1 cellular context compared by ENCODE assay signal in the genomic region with DNA sequence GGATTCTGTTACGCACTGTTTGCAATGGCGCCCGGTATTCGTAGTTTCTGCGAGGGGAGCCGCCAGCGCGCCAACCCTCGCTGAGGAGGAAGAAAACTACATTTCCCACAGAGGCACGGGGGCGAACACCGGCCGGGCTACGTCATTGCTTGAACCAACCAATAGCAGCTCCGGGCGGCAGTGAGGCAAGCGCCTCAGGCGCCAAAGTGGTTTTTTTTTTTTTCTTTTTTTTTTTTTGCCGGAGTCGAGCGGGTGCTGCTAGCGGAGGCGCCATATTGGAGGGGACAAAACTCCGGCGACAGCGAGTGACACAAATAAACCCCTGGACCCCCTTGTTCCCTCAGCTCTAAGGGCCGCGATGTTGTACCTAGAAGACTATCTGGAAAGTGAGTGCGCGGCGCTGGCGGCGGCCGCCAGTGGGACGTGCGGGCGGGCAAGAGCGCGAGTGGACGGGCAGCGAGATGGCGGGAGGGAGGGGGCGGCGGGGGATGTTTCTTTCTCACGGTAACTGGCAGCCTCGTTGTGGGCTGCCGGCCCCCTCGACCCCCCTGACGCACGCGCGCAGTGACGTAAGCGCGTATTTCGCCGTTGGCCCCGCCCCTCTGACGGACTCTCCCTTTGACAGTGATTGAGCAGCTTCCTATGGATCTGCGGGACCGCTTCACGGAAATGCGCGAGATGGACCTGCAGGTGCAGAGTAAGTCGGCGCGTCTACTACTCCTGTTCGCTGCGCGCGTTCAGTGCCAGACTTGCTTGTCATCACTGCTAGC.
TF ChIP-seq lines count a peak whose summit lies in the region.

A gene with protein sequence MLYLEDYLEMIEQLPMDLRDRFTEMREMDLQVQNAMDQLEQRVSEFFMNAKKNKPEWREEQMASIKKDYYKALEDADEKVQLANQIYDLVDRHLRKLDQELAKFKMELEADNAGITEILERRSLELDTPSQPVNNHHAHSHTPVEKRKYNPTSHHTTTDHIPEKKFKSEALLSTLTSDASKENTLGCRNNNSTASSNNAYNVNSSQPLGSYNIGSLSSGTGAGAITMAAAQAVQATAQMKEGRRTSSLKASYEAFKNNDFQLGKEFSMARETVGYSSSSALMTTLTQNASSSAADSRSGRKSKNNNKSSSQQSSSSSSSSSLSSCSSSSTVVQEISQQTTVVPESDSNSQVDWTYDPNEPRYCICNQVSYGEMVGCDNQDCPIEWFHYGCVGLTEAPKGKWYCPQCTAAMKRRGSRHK (plus strand): TSS at position 239 of the 770 bp plus-strand sequence. CDS start 120 bp downstream, at position 359.

TF ChIP-seq in GM12878, 131 proteins besides CTCF, POLR2A, EP300 and RAD21 (continued from another document and continues in another):
- TF ChIP-seq, protein P1, sequence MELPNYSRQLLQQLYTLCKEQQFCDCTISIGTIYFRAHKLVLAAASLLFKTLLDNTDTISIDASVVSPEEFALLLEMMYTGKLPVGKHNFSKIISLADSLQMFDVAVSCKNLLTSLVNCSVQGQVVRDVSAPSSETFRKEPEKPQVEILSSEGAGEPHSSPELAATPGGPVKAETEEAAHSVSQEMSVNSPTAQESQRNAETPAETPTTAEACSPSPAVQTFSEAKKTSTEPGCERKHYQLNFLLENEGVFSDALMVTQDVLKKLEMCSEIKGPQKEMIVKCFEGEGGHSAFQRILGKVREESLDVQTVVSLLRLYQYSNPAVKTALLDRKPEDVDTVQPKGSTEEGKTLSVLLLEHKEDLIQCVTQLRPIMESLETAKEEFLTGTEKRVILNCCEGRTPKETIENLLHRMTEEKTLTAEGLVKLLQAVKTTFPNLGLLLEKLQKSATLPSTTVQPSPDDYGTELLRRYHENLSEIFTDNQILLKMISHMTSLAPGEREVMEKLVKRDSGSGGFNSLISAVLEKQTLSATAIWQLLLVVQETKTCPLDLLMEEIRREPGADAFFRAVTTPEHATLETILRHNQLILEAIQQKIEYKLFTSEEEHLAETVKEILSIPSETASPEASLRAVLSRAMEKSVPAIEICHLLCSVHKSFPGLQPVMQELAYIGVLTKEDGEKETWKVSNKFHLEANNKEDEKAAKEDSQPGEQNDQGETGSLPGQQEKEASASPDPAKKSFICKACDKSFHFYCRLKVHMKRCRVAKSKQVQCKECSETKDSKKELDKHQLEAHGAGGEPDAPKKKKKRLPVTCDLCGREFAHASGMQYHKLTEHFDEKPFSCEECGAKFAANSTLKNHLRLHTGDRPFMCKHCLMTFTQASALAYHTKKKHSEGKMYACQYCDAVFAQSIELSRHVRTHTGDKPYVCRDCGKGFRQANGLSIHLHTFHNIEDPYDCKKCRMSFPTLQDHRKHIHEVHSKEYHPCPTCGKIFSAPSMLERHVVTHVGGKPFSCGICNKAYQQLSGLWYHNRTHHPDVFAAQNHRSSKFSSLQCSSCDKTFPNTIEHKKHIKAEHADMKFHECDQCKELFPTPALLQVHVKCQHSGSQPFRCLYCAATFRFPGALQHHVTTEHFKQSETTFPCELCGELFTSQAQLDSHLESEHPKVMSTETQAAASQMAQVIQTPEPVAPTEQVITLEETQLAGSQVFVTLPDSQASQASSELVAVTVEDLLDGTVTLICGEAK (IDR thresholded peaks at IDR 0.05; ENCODE audit: borderline replicate concordance) = peak; percentile 51; the same call in 1 of the 2 replicates
- TF ChIP-seq HDAC6 (IDR thresholded peaks at IDR 0.05; ENCODE audit: unreplicated experiment) (no peak), NFYA (IDR thresholded peaks at IDR 0.05; ENCODE audit: borderline replicate concordance, low read depth, low read length) (no peak), BCL11A (IDR thresholded peaks at IDR 0.05; ENCODE audit: low read depth, low read length) (no peak), CREM (IDR thresholded peaks at IDR 0.05; ENCODE audit: low read depth) (peak; percentile 98), SMAD5 (IDR thresholded peaks at IDR 0.05; ENCODE audit: low read depth) (0 out of 2 replicates have a peak, but pooled peaks have one; percentile 66), MEF2B (IDR thresholded peaks at IDR 0.05; ENCODE audit: partially characterized antibody, poor library complexity, severe bottlenecking) (no peak), RCOR1 (conservative IDR thresholded peaks at IDR 0.05; ENCODE audit: low read depth, low read length) (no peak; the same call in 1 of the 2 replicates), ZBED1 (IDR thresholded peaks at IDR 0.05; ENCODE audit: borderline replicate concordance) (no peak), HDAC2 (IDR thresholded peaks at IDR 0.05) (no peak), RUNX3 (IDR thresholded peaks at IDR 0.05; ENCODE audit: low read length) (no peak; the same call in none of the 2 replicates), RELA (IDR thresholded peaks at IDR 0.05; ENCODE audit: borderline replicate concordance, partially characterized antibody) (no peak), CEBPB (IDR thresholded peaks at IDR 0.05; ENCODE audit: borderline replicate concordance in 1 of 2, low read depth in 2 of 2, low read length in 2 of 2) (no peak), BMI1 (IDR thresholded peaks at IDR 0.05; ENCODE audit: borderline replicate concordance) (no peak), NR2C2 (IDR thresholded peaks at IDR 0.05; ENCODE audit: borderline replicate concordance, control insufficient read depth, insufficient read length, low read depth) (no peak), EGR1 (IDR thresholded peaks at IDR 0.05; ENCODE audit: borderline replicate concordance in 1 of 2, low read depth in 2 of 2, low read length in 2 of 2) (peak; percentile 75 to 100), CBX5 (IDR thresholded peaks at IDR 0.05; ENCODE audit: low read depth) (0 out of 2 replicates have a peak, but pooled peaks have one; percentile 15), BHLHE40 (IDR thresholded peaks at IDR 0.05; ENCODE audit: borderline replicate concordance in 1 of 2, low read depth in 2 of 2, low read length in 1 of 2) (peak; percentile 64 to 75), ZZZ3 (IDR thresholded peaks at IDR 0.05; ENCODE audit: control insufficient read depth, insufficient read length, low read depth) (no peak)
- TF ChIP-seq, protein P2, sequence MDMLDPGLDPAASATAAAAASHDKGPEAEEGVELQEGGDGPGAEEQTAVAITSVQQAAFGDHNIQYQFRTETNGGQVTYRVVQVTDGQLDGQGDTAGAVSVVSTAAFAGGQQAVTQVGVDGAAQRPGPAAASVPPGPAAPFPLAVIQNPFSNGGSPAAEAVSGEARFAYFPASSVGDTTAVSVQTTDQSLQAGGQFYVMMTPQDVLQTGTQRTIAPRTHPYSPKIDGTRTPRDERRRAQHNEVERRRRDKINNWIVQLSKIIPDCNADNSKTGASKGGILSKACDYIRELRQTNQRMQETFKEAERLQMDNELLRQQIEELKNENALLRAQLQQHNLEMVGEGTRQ (IDR thresholded peaks at IDR 0.05; ENCODE audit: borderline replicate concordance, low read depth, low read length) = no peak
- TF ChIP-seq, protein P3, sequence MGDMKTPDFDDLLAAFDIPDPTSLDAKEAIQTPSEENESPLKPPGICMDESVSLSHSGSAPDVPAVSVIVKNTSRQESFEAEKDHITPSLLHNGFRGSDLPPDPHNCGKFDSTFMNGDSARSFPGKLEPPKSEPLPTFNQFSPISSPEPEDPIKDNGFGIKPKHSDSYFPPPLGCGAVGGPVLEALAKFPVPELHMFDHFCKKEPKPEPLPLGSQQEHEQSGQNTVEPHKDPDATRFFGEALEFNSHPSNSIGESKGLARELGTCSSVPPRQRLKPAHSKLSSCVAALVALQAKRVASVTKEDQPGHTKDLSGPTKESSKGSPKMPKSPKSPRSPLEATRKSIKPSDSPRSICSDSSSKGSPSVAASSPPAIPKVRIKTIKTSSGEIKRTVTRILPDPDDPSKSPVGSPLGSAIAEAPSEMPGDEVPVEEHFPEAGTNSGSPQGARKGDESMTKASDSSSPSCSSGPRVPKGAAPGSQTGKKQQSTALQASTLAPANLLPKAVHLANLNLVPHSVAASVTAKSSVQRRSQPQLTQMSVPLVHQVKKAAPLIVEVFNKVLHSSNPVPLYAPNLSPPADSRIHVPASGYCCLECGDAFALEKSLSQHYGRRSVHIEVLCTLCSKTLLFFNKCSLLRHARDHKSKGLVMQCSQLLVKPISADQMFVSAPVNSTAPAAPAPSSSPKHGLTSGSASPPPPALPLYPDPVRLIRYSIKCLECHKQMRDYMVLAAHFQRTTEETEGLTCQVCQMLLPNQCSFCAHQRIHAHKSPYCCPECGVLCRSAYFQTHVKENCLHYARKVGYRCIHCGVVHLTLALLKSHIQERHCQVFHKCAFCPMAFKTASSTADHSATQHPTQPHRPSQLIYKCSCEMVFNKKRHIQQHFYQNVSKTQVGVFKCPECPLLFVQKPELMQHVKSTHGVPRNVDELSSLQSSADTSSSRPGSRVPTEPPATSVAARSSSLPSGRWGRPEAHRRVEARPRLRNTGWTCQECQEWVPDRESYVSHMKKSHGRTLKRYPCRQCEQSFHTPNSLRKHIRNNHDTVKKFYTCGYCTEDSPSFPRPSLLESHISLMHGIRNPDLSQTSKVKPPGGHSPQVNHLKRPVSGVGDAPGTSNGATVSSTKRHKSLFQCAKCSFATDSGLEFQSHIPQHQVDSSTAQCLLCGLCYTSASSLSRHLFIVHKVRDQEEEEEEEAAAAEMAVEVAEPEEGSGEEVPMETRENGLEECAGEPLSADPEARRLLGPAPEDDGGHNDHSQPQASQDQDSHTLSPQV (IDR thresholded peaks at IDR 0.05) = no peak
- TF ChIP-seq, protein P4, sequence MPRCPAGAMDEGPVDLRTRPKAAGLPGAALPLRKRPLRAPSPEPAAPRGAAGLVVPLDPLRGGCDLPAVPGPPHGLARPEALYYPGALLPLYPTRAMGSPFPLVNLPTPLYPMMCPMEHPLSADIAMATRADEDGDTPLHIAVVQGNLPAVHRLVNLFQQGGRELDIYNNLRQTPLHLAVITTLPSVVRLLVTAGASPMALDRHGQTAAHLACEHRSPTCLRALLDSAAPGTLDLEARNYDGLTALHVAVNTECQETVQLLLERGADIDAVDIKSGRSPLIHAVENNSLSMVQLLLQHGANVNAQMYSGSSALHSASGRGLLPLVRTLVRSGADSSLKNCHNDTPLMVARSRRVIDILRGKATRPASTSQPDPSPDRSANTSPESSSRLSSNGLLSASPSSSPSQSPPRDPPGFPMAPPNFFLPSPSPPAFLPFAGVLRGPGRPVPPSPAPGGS (IDR thresholded peaks at IDR 0.05; ENCODE audit: borderline replicate concordance, insufficient read depth, low read depth, low read length, poor library complexity, severe bottlenecking) = no peak
- TF ChIP-seq, protein P5, sequence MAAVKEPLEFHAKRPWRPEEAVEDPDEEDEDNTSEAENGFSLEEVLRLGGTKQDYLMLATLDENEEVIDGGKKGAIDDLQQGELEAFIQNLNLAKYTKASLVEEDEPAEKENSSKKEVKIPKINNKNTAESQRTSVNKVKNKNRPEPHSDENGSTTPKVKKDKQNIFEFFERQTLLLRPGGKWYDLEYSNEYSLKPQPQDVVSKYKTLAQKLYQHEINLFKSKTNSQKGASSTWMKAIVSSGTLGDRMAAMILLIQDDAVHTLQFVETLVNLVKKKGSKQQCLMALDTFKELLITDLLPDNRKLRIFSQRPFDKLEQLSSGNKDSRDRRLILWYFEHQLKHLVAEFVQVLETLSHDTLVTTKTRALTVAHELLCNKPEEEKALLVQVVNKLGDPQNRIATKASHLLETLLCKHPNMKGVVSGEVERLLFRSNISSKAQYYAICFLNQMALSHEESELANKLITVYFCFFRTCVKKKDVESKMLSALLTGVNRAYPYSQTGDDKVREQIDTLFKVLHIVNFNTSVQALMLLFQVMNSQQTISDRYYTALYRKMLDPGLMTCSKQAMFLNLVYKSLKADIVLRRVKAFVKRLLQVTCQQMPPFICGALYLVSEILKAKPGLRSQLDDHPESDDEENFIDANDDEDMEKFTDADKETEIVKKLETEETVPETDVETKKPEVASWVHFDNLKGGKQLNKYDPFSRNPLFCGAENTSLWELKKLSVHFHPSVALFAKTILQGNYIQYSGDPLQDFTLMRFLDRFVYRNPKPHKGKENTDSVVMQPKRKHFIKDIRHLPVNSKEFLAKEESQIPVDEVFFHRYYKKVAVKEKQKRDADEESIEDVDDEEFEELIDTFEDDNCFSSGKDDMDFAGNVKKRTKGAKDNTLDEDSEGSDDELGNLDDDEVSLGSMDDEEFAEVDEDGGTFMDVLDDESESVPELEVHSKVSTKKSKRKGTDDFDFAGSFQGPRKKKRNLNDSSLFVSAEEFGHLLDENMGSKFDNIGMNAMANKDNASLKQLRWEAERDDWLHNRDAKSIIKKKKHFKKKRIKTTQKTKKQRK (IDR thresholded peaks at IDR 0.05; ENCODE audit: low read depth, low read length) = no peak
- TF ChIP-seq, protein P6, sequence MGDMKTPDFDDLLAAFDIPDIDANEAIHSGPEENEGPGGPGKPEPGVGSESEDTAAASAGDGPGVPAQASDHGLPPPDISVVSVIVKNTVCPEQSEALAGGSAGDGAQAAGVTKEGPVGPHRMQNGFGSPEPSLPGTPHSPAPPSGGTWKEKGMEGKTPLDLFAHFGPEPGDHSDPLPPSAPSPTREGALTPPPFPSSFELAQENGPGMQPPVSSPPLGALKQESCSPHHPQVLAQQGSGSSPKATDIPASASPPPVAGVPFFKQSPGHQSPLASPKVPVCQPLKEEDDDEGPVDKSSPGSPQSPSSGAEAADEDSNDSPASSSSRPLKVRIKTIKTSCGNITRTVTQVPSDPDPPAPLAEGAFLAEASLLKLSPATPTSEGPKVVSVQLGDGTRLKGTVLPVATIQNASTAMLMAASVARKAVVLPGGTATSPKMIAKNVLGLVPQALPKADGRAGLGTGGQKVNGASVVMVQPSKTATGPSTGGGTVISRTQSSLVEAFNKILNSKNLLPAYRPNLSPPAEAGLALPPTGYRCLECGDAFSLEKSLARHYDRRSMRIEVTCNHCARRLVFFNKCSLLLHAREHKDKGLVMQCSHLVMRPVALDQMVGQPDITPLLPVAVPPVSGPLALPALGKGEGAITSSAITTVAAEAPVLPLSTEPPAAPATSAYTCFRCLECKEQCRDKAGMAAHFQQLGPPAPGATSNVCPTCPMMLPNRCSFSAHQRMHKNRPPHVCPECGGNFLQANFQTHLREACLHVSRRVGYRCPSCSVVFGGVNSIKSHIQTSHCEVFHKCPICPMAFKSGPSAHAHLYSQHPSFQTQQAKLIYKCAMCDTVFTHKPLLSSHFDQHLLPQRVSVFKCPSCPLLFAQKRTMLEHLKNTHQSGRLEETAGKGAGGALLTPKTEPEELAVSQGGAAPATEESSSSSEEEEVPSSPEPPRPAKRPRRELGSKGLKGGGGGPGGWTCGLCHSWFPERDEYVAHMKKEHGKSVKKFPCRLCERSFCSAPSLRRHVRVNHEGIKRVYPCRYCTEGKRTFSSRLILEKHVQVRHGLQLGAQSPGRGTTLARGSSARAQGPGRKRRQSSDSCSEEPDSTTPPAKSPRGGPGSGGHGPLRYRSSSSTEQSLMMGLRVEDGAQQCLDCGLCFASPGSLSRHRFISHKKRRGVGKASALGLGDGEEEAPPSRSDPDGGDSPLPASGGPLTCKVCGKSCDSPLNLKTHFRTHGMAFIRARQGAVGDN (IDR thresholded peaks at IDR 0.05) = 0 out of 2 replicates have a peak, but pooled peaks have one; percentile 45
